ENCODE assay signal across 1 cellular context in the genomic region with DNA sequence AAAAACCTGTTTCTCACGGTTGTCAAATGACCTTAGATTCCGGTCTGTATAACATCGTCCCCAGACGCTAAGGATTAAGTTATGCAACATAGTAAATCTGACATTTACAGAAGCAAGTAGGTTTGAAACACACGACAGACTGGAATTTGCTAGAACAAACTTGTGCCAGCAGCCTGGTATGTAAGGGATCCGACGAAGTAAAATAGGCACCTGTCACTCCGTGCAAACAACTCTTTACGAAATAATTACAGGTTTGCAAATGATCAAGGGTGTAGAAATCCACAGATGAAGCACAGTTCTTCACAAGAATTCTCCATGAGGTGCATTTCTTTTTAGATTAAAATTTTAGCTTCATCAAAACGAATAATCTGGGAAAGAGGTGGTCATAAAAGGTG.
TF ChIP-seq lines count a peak whose summit lies in the region.

No MANE protein-coding gene starts in this region.

TF ChIP-seq in GM23338, 12 proteins besides CTCF, POLR2A, EP300 and RAD21 (continued from another document):
- TF ChIP-seq, protein P1, sequence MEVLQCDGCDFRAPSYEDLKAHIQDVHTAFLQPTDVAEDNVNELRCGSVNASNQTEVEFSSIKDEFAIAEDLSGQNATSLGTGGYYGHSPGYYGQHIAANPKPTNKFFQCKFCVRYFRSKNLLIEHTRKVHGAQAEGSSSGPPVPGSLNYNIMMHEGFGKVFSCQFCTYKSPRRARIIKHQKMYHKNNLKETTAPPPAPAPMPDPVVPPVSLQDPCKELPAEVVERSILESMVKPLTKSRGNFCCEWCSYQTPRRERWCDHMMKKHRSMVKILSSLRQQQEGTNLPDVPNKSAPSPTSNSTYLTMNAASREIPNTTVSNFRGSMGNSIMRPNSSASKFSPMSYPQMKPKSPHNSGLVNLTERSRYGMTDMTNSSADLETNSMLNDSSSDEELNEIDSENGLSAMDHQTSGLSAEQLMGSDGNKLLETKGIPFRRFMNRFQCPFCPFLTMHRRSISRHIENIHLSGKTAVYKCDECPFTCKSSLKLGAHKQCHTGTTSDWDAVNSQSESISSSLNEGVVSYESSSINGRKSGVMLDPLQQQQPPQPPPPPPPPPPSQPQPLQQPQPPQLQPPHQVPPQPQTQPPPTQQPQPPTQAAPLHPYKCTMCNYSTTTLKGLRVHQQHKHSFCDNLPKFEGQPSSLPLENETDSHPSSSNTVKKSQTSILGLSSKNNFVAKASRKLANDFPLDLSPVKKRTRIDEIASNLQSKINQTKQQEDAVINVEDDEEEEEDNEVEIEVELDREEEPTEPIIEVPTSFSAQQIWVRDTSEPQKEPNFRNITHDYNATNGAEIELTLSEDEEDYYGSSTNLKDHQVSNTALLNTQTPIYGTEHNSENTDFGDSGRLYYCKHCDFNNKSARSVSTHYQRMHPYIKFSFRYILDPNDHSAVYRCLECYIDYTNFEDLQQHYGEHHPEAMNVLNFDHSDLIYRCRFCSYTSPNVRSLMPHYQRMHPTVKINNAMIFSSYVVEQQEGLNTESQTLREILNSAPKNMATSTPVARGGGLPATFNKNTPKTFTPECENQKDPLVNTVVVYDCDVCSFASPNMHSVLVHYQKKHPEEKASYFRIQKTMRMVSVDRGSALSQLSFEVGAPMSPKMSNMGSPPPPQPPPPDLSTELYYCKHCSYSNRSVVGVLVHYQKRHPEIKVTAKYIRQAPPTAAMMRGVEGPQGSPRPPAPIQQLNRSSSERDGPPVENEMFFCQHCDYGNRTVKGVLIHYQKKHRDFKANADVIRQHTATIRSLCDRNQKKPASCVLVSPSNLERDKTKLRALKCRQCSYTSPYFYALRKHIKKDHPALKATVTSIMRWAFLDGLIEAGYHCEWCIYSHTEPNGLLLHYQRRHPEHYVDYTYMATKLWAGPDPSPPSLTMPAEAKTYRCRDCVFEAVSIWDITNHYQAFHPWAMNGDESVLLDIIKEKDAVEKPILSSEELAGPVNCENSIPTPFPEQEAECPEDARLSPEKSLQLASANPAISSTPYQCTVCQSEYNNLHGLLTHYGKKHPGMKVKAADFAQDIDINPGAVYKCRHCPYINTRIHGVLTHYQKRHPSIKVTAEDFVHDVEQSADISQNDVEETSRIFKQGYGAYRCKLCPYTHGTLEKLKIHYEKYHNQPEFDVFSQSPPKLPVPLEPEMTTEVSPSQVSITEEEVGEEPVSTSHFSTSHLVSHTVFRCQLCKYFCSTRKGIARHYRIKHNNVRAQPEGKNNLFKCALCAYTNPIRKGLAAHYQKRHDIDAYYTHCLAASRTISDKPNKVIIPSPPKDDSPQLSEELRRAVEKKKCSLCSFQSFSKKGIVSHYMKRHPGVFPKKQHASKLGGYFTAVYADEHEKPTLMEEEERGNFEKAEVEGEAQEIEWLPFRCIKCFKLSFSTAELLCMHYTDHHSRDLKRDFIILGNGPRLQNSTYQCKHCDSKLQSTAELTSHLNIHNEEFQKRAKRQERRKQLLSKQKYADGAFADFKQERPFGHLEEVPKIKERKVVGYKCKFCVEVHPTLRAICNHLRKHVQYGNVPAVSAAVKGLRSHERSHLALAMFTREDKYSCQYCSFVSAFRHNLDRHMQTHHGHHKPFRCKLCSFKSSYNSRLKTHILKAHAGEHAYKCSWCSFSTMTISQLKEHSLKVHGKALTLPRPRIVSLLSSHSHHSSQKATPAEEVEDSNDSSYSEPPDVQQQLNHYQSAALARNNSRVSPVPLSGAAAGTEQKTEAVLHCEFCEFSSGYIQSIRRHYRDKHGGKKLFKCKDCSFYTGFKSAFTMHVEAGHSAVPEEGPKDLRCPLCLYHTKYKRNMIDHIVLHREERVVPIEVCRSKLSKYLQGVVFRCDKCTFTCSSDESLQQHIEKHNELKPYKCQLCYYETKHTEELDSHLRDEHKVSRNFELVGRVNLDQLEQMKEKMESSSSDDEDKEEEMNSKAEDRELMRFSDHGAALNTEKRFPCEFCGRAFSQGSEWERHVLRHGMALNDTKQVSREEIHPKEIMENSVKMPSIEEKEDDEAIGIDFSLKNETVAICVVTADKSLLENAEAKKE (CRISPR knock-in tag; IDR thresholded peaks at IDR 0.05) = no peak
